ENCODE assay signal across 3 cellular contexts in the genomic region with DNA sequence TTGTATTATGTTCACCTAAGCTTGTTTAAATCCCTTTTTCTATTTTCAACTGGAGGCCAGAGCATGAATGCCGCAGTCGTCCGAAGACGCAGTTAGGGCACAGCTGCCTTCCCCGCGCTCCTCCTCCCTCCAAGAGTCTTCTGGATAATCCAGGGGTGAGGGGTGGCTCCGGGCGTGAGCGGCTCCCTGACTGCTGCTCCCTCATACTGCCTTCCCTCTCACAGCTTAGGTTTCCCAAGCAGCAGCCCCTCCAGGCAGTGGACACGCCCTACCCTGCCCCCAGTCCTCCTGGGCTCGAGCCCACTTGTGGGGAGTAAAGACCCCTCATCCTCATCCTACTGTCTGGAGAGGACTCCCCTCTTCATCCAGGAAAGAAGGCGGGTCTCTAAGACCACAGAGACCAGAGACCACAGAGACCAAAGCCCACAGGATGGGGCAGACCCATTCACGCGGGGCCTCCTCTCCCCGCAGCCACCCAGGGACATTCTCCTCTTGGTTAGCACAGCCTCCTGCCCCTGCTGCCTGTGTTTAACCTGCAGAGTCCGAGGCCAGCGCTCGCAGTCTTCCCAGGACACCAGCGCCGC. TPM values are rescaled to one million over a fixed set of nuclear protein-coding genes. Genes with fewer than 3 reads are reported as not detected.
"Had no signal": no experiment of that assay in that cellular context is flagged by ENCODE, and none has a peak within 500 bp of the region (broad histone marks: within the 10 kb centered on the region; RNA-seq: fewer than 3 reads in every experiment).

No MANE protein-coding gene starts in this region.

RNA-seq across cellular contexts. Expression of a gene that starts 31.9 kb away (rescaled TPM):
- total RNA-seq: endothelial cell of umbilical vein, fibroblast of villous mesenchyme, glomerular endothelial cell had no signal
